Comparison of ENCODE assay signal across 16 cellular contexts in the genomic region with DNA sequence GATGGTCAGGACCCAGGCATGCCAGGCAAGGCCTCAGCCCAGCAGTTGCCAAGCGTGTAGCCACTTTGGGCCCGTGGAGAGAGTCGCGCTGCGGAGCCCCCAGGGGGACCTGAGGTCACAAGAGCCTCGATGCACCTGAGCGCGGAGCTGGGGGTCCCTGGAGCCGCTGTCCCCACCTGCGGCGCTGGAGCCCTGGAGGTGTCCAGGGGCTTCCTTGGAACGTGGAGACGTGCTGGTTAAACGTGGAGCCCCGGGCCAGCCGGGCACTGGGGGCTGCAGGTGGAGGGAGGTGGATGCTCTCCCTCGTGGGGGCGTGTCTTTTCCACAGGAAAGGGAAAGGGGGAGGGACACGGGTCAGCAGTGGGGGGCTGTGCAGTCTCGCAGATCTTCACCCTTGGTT. TPM values are rescaled to one million over a fixed set of nuclear protein-coding genes. Genes with fewer than 3 reads are reported as not detected.
A peak's percentile ranks its signal among the peaks of the same experiment; 100 is the strongest.
DNase-seq lines count a peak whose midpoint lies in the region; ATAC-seq and TF ChIP-seq lines count a peak whose summit lies in the region.
"Had no signal": no experiment of that assay in that cellular context is flagged by ENCODE, and none has a peak within 500 bp of the region (broad histone marks: within the 10 kb centered on the region; RNA-seq: fewer than 3 reads in every experiment).

No MANE protein-coding gene starts in this region.

- H3K4me3 Mint-ChIP-seq in activated CD8-positive, alpha-beta T cell treated with anti-CD3 and anti-CD28 coated beads, Interleukin-2, amount 10 ng/mL, durations not matched to agents 7 days and 5 days = no peak overlapping the region
- H3K4me3 Mint-ChIP-seq: CD4-positive, CD25-positive, alpha-beta regulatory T cell; CD8-positive, alpha-beta T cell had no signal

- H3K36me3 ChIP-seq in BLaER1 treated with 17β-estradiol and CSF1 and Interleukin-3, amounts not matched to agents 10 nM and 100 nM = no peaks in the 10 kb centered on the region

- peaks cover 33 to 95% (median 91%) of the 10 kb centered on the region in 10 experiments for H3K4me1 ChIP-seq in BLaER1 treated with 17β-estradiol and CSF1 and Interleukin-3, amounts not matched to agents 10 nM and 100 nM
- H3K4me1 ChIP-seq: A549 had no signal

- H3K27me3 ChIP-seq in BLaER1 treated with 17β-estradiol and CSF1 and Interleukin-3, amounts not matched to agents 10 nM and 100 nM = peaks cover 0 to under 1% (median 0%) of the 10 kb centered on the region in 11 experiments; a peak in 1 of 22 replicates

- H3K27me3 Mint-ChIP-seq in activated CD8-positive, alpha-beta T cell treated with anti-CD3 and anti-CD28 coated beads, Interleukin-2, amount 10 ng/mL, durations not matched to agents 7 days and 5 days (ENCODE audit: low read depth) = no peaks in the 10 kb centered on the region
- H3K27me3 Mint-ChIP-seq: CD4-positive, CD25-positive, alpha-beta regulatory T cell had no signal

- no peak overlapping the region for H3K27ac Mint-ChIP-seq in activated CD8-positive, alpha-beta T cell treated with anti-CD3 and anti-CD28 coated beads, Interleukin-2, amount 10 ng/mL, durations not matched to agents 7 days and 5 days
- H3K27ac Mint-ChIP-seq: CD4-positive, CD25-positive, alpha-beta regulatory T cell; CD8-positive, alpha-beta T cell had no signal

- POLR2A ChIA-PET in RWPE1 (lab: Yijun Ruan, JAX; ENCODE audit: low non-redundant PET) = no interaction called here
- POLR2A ChIA-PET in activated CD8-positive, alpha-beta T cell treated with anti-CD3 and anti-CD28 coated beads, Interleukin-2, amount 10 ng/mL, durations not matched to agents 7 days and 5 days (lab: Charles Lee) = no interaction called here

- peaks cover 0 to 92% (median 23%) of the 10 kb centered on the region in 11 experiments; a peak in 14 of 22 replicates for H4K20me1 ChIP-seq in BLaER1 treated with 17β-estradiol and CSF1 and Interleukin-3, amounts not matched to agents 10 nM and 100 nM

- H3K27ac ChIP-seq in BLaER1 treated with 17β-estradiol and CSF1 and Interleukin-3, amounts not matched to agents 10 nM and 100 nM = no peak overlapping the region
- H3K27ac ChIP-seq in RWPE1 (peak overlapping the region; percentile 78), angular gyrus (ENCODE audit: low read depth, low read length) (peak overlapping the region; percentile 19)
- H3K27ac ChIP-seq: A549 had no signal

- H3K9me3 ChIP-seq in BLaER1 treated with 17β-estradiol and CSF1 and Interleukin-3, amounts not matched to agents 10 nM and 100 nM (replicated peaks in 1 of 11) = no peaks in the 10 kb centered on the region
- H3K9me3 ChIP-seq: A549, Caco-2 had no signal

- ATAC-seq in activated CD8-positive, alpha-beta T cell treated with anti-CD3 and anti-CD28 coated beads, Interleukin-2, amount 10 ng/mL, durations not matched to agents 7 days and 5 days = no peak
- ATAC-seq: A549; CD8-positive, alpha-beta T cell had no signal

- no peak overlapping the region for H3K4me3 ChIP-seq in BLaER1 treated with 17β-estradiol and CSF1 and Interleukin-3, amounts not matched to agents 10 nM and 100 nM
- H3K4me3 ChIP-seq: A549 had no signal

- H3K9ac ChIP-seq in BLaER1 treated with 17β-estradiol and CSF1 and Interleukin-3, amounts not matched to agents 10 nM and 100 nM = no peak overlapping the region

- TF ChIP-seq CTCF in RWPE1 (conservative IDR thresholded peaks at IDR 0.05; ENCODE audit: low read depth) (no peak), GM20000 (IDR thresholded peaks at IDR 0.05; ENCODE audit: extremely low read depth, missing control alignments) (no peak)

- CTCF ChIA-PET in RWPE1 (lab: Yijun Ruan, JAX) = no interaction called here
- CTCF ChIA-PET in activated CD8-positive, alpha-beta T cell treated with anti-CD3 and anti-CD28 coated beads, Interleukin-2, amount 10 ng/mL, durations not matched to agents 7 days and 5 days (lab: Charles Lee) = no interaction called here

- DNase-seq in RWPE1 (ENCODE audit: low spot score) = no peak
- no peak for DNase-seq in GM20000 (ENCODE audit: low spot score)
- DNase-seq in activated CD8-positive, alpha-beta T cell treated with anti-CD3 and anti-CD28 coated beads, Interleukin-2, amount 10 ng/mL, durations not matched to agents 7 days and 5 days = no peak
- no peak for DNase-seq in T-helper 1 cell
- DNase-seq: 8988T; ACHN; Caco-2; CD4-positive, CD25-positive, alpha-beta regulatory T cell; CD8-positive, alpha-beta T cell; DMS153; DND-41; GOT3; HCEC 1CT had no signal

- H3K4me1 Mint-ChIP-seq in activated CD8-positive, alpha-beta T cell treated with anti-CD3 and anti-CD28 coated beads, Interleukin-2, amount 10 ng/mL, durations not matched to agents 7 days and 5 days (ENCODE audit: low read depth) = no peaks in the 10 kb centered on the region

- no peaks in the 10 kb centered on the region for H3K36me3 Mint-ChIP-seq in activated CD8-positive, alpha-beta T cell treated with anti-CD3 and anti-CD28 coated beads, Interleukin-2, amount 10 ng/mL, durations not matched to agents 7 days and 5 days (ENCODE audit: low read depth)
- H3K36me3 Mint-ChIP-seq: CD8-positive, alpha-beta T cell had no signal

- H3K9me3 Mint-ChIP-seq in activated CD8-positive, alpha-beta T cell treated with anti-CD3 and anti-CD28 coated beads, Interleukin-2, amount 10 ng/mL, durations not matched to agents 7 days and 5 days (ENCODE audit: insufficient read depth) = no peaks in the 10 kb centered on the region
- H3K9me3 Mint-ChIP-seq: CD4-positive, CD25-positive, alpha-beta regulatory T cell; CD8-positive, alpha-beta T cell had no signal

- H3K4me2 ChIP-seq in BLaER1 treated with 17β-estradiol and CSF1 and Interleukin-3, amounts not matched to agents 10 nM and 100 nM = peak overlapping the region in 8 of 11 experiments; percentile 70 to 99 (median 80); a peak in 13 of 22 replicates
- H3K4me2 ChIP-seq: A549 had no signal

RNA-seq across cellular contexts. Expression of gene PLCH2, which starts 3.1 kb away (rescaled TPM):
- total RNA-seq in activated CD8-positive, alpha-beta T cell treated with anti-CD3 and anti-CD28 coated beads, Interleukin-2, amount 10 ng/mL, durations not matched to agents 7 days and 5 days = 10 to 100 TPM in 1 of 2 experiments, 1 to 10 TPM in 1; 9.8 to 11.8 TPM

RNA-seq across cellular contexts. Expression of gene PANK4, which starts 47.2 kb away (rescaled TPM):
- total RNA-seq in activated CD8-positive, alpha-beta T cell treated with anti-CD3 and anti-CD28 coated beads, Interleukin-2, amount 10 ng/mL, durations not matched to agents 7 days and 5 days = 10 to 100 TPM; 55.9 to 66.8 TPM

RNA-seq across cellular contexts. Expression of gene HES5, which starts 50.9 kb away (rescaled TPM):
- total RNA-seq in activated CD8-positive, alpha-beta T cell treated with anti-CD3 and anti-CD28 coated beads, Interleukin-2, amount 10 ng/mL, durations not matched to agents 7 days and 5 days = not detected
- total RNA-seq: Caco-2; CD4-positive, CD25-positive, alpha-beta regulatory T cell; CD8-positive, alpha-beta T cell had no signal

Comparison
In these comparisons a context has a peak if more than half of its experiments do, and no peak if none do; other contexts are left out.
1. H3K27ac ChIP-seq: peak in RWPE1 (single experiment) and angular gyrus (single experiment); none in BLaER1 treated with 17β-estradiol and CSF1 and Interleukin-3, amounts not matched to agents 10 nM and 100 nM (0 of 11).